Comparison of ENCODE assay signal across 1 cellular context in the genomic region with DNA sequence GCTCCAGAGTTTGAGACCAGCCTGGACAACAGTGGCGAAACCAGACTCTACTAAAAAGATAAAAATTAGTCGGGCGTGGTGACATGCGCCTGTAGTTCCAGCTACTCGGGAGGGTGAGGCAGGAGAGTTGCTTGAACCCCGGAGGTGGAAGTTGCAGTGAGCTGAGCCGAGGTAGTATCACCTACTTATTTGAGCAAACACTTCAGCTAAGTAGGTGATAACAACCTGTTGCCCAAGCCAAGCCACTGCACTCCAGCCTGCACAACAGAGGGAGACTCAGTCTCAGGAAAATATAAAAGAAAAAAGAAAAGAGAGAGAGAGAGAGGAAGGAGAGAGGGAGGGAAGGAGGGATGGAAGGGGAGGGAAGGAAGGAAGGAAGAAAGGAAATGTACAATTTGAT.
A peak's percentile ranks its signal among the peaks of the same experiment; 100 is the strongest.
TF ChIP-seq lines count a peak whose summit lies in the region.

No MANE protein-coding gene starts in this region.

TF ChIP-seq in HepG2, 621 proteins besides CTCF, POLR2A, EP300 and RAD21:
- TF ChIP-seq, protein P1, sequence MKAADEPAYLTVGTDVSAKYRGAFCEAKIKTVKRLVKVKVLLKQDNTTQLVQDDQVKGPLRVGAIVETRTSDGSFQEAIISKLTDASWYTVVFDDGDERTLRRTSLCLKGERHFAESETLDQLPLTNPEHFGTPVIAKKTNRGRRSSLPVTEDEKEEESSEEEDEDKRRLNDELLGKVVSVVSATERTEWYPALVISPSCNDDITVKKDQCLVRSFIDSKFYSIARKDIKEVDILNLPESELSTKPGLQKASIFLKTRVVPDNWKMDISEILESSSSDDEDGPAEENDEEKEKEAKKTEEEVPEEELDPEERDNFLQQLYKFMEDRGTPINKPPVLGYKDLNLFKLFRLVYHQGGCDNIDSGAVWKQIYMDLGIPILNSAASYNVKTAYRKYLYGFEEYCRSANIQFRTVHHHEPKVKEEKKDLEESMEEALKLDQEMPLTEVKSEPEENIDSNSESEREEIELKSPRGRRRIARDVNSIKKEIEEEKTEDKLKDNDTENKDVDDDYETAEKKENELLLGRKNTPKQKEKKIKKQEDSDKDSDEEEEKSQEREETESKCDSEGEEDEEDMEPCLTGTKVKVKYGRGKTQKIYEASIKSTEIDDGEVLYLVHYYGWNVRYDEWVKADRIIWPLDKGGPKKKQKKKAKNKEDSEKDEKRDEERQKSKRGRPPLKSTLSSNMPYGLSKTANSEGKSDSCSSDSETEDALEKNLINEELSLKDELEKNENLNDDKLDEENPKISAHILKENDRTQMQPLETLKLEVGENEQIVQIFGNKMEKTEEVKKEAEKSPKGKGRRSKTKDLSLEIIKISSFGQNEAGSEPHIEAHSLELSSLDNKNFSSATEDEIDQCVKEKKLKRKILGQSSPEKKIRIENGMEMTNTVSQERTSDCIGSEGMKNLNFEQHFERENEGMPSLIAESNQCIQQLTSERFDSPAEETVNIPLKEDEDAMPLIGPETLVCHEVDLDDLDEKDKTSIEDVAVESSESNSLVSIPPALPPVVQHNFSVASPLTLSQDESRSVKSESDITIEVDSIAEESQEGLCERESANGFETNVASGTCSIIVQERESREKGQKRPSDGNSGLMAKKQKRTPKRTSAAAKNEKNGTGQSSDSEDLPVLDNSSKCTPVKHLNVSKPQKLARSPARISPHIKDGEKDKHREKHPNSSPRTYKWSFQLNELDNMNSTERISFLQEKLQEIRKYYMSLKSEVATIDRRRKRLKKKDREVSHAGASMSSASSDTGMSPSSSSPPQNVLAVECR (CRISPR knock-in tag; IDR thresholded peaks at IDR 0.05; ENCODE audit: borderline replicate concordance) = no peak
- peak; percentile 1 for TF ChIP-seq HNRNPK (IDR thresholded peaks at IDR 0.05; ENCODE audit: low read depth, low read length, poor library complexity, severe bottlenecking)
- no peak for TF ChIP-seq SP5 (CRISPR knock-in tag; IDR thresholded peaks at IDR 0.05; ENCODE audit: borderline replicate concordance, low read depth)
- TF ChIP-seq NCOA2 (CRISPR knock-in tag; IDR thresholded peaks at IDR 0.05) = no peak
- TF ChIP-seq MXI1 (IDR thresholded peaks at IDR 0.05; ENCODE audit: borderline replicate concordance, low read depth, low read length) = no peak
- no peak for TF ChIP-seq PHF8 (CRISPR knock-in tag; IDR thresholded peaks at IDR 0.05)
- no peak for TF ChIP-seq KLF12 (CRISPR knock-in tag; IDR thresholded peaks at IDR 0.05; ENCODE audit: borderline replicate concordance)
- TF ChIP-seq, protein P2, sequence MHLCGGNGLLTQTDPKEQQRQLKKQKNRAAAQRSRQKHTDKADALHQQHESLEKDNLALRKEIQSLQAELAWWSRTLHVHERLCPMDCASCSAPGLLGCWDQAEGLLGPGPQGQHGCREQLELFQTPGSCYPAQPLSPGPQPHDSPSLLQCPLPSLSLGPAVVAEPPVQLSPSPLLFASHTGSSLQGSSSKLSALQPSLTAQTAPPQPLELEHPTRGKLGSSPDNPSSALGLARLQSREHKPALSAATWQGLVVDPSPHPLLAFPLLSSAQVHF (CRISPR knock-in tag; IDR thresholded peaks at IDR 0.05) = no peak
- TF ChIP-seq MTA3 (CRISPR knock-in tag; IDR thresholded peaks at IDR 0.05) = no peak
